Comparison of ENCODE assay signal across 8 cellular contexts in the genomic region with DNA sequence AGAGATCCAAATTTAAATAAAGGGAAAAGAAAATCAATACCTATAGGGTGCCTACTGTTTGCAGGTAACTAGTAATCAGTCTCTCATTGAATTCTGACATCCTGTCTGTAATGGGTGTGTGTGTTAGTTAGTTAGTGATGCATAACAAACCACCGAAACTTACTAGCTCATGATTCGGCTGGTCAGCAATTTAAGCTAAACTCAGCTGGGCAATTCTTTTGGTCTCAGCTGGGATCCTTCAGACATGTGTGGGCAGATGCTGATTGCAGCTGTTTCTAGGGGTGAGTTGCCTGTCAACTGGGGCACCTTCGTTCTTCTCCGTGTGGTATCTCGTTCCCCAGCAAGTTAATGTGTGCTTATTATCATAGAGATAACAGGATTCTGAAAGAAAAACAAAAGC. TPM values are rescaled to one million over a fixed set of nuclear protein-coding genes. Genes with fewer than 3 reads are reported as not detected.
A peak's percentile ranks its signal among the peaks of the same experiment; 100 is the strongest.
DNase-seq lines count a peak whose midpoint lies in the region; ATAC-seq and TF ChIP-seq lines count a peak whose summit lies in the region.

No MANE protein-coding gene starts in this region.

- H3K4me1 Mint-ChIP-seq in nephron = peaks cover 54% of the 10 kb centered on the region
- peaks cover 19% of the 10 kb centered on the region for H3K4me1 Mint-ChIP-seq in nephron progenitor cell

- peak overlapping the region; percentile 42 to 56 (median 42) for H3K4me3 Mint-ChIP-seq in nephron
- no peak overlapping the region for H3K4me3 Mint-ChIP-seq in nephron progenitor cell

- peak; percentile 23 for DNase-seq in NCI-H69 (lab: John Stamatoyannopoulos, UW)
- no peak for DNase-seq in SKM-1 treated with dmso at 0.1 percent for 144 hours (lab: John Stamatoyannopoulos, UW; ENCODE audit: unreplicated experiment)
- no peak for DNase-seq in H4 (ENCODE audit: low spot score)
- DNase-seq in nephron progenitor cell = no peak
- no peak for DNase-seq in DMS79 (lab: John Stamatoyannopoulos, UW)

- H3K27me3 Mint-ChIP-seq in nephron (ENCODE audit: low read depth) (no peaks in the 10 kb centered on the region), nephron progenitor cell (ENCODE audit: low read depth, poor library complexity) (no peaks in the 10 kb centered on the region)

- H3K27ac Mint-ChIP-seq in nephron (peak overlapping the region in 2 of 3 experiments; percentile 0 to 63), nephron progenitor cell (no peak overlapping the region)

- H3K9me3 Mint-ChIP-seq in nephron = peaks cover 3% of the 10 kb centered on the region
- H3K9me3 Mint-ChIP-seq in nephron progenitor cell = peaks cover 9% of the 10 kb centered on the region

- ATAC-seq in GM19025 (IDR thresholded peaks at IDR 0.05; ENCODE audit: low read depth, unreplicated experiment) (peak; percentile 49), HG02642 (IDR thresholded peaks at IDR 0.05; ENCODE audit: poor library complexity, unreplicated experiment) (peak; percentile 54)

- H3K36me3 Mint-ChIP-seq in nephron (ENCODE audit: low read depth) = peaks cover 20% of the 10 kb centered on the region
- H3K36me3 Mint-ChIP-seq in nephron progenitor cell (ENCODE audit: low read depth) = peaks cover 22% of the 10 kb centered on the region

- TF ChIP-seq CTCF in nephron (IDR thresholded peaks at IDR 0.05; ENCODE audit: unreplicated experiment in 3 of 3) (no peak), nephron progenitor cell (IDR thresholded peaks at IDR 0.05) (no peak)

RNA-seq across cellular contexts. Expression of gene ZNF124, which starts 40.2 kb away (rescaled TPM):
- total RNA-seq in H4 (2014; rRNA removed; shearing (Covaris generic)) = 35.2 and 37.1 TPM in 2 replicates

RNA-seq across cellular contexts. Expression of gene VN1R5, which starts 43.9 kb away (rescaled TPM):
- total RNA-seq in H4 (2014; rRNA removed; shearing (Covaris generic)) = not detected in 2 replicates
